ENCODE assay signal across 1 cellular context in the genomic region with DNA sequence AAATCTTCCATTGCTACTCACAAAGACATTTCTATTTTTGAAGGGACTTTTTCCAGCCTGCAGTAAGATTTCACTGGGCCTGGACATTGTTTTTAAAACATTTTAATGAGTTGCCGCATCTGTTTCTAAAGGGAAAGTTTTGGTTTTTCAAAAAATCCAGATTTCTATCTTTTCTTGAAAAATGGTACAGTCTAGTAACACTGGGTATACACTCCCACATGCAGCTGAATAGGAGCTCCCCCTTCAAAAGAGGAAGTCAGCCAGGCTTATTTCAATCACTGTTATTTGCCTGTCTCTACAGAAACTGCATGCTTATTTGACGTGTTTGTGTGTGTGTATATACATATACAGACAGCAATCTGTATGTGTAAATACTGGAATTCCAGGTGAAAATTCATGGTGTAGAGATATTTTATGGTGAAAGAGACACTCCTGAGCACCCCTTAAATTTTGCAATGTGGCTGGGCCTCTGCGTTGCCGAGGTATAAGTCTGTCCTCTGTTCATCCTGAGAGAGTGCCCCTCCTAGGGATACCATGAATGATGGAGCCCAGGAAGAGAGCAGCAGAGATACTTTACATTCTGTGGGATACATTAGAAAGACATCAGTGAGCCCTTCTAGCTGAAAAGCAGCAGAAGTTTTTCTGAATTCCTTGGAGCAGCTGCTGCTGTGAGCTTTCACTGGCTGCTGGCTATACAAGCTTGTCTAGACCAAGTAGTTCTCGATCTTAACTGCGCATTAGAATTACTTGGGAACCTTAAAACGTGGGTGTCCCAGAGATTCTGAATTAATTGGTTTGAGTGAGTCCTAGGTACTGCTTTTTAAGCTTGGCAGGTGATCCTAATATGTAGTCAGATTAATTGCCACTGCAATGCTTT.
TF ChIP-seq lines count a peak whose summit lies in the region.

No MANE protein-coding gene starts in this region.

TF ChIP-seq in WTC11, 78 proteins besides CTCF, POLR2A, EP300 and RAD21 (continued from another document):
- TF ChIP-seq GTF2I (CRISPR knock-in tag; conservative IDR thresholded peaks at IDR 0.05): no peak
- TF ChIP-seq, protein P1, sequence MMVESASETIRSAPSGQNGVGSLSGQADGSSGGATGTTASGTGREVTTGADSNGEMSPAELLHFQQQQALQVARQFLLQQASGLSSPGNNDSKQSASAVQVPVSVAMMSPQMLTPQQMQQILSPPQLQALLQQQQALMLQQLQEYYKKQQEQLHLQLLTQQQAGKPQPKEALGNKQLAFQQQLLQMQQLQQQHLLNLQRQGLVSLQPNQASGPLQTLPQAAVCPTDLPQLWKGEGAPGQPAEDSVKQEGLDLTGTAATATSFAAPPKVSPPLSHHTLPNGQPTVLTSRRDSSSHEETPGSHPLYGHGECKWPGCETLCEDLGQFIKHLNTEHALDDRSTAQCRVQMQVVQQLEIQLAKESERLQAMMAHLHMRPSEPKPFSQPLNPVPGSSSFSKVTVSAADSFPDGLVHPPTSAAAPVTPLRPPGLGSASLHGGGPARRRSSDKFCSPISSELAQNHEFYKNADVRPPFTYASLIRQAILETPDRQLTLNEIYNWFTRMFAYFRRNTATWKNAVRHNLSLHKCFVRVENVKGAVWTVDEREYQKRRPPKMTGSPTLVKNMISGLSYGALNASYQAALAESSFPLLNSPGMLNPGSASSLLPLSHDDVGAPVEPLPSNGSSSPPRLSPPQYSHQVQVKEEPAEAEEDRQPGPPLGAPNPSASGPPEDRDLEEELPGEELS (CRISPR knock-in tag; IDR thresholded peaks at IDR 0.05): no peak
- TF ChIP-seq MXD4 (CRISPR knock-in tag; IDR thresholded peaks at IDR 0.05; ENCODE audit: borderline replicate concordance): no peak
- TF ChIP-seq TEAD4 (CRISPR knock-in tag; IDR thresholded peaks at IDR 0.05): no peak
- TF ChIP-seq, protein P2, sequence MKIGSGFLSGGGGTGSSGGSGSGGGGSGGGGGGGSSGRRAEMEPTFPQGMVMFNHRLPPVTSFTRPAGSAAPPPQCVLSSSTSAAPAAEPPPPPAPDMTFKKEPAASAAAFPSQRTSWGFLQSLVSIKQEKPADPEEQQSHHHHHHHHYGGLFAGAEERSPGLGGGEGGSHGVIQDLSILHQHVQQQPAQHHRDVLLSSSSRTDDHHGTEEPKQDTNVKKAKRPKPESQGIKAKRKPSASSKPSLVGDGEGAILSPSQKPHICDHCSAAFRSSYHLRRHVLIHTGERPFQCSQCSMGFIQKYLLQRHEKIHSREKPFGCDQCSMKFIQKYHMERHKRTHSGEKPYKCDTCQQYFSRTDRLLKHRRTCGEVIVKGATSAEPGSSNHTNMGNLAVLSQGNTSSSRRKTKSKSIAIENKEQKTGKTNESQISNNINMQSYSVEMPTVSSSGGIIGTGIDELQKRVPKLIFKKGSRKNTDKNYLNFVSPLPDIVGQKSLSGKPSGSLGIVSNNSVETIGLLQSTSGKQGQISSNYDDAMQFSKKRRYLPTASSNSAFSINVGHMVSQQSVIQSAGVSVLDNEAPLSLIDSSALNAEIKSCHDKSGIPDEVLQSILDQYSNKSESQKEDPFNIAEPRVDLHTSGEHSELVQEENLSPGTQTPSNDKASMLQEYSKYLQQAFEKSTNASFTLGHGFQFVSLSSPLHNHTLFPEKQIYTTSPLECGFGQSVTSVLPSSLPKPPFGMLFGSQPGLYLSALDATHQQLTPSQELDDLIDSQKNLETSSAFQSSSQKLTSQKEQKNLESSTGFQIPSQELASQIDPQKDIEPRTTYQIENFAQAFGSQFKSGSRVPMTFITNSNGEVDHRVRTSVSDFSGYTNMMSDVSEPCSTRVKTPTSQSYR (CRISPR knock-in tag; IDR thresholded peaks at IDR 0.05): no peak
- no peak for TF ChIP-seq CREB1 (CRISPR knock-in tag; IDR thresholded peaks at IDR 0.05)
- TF ChIP-seq RORB (CRISPR knock-in tag; IDR thresholded peaks at IDR 0.05): no peak
- TF ChIP-seq NR2C2 (CRISPR knock-in tag; IDR thresholded peaks at IDR 0.05): no peak
- no peak for TF ChIP-seq ZNF232 (CRISPR knock-in tag; IDR thresholded peaks at IDR 0.05)
- TF ChIP-seq, protein P3, sequence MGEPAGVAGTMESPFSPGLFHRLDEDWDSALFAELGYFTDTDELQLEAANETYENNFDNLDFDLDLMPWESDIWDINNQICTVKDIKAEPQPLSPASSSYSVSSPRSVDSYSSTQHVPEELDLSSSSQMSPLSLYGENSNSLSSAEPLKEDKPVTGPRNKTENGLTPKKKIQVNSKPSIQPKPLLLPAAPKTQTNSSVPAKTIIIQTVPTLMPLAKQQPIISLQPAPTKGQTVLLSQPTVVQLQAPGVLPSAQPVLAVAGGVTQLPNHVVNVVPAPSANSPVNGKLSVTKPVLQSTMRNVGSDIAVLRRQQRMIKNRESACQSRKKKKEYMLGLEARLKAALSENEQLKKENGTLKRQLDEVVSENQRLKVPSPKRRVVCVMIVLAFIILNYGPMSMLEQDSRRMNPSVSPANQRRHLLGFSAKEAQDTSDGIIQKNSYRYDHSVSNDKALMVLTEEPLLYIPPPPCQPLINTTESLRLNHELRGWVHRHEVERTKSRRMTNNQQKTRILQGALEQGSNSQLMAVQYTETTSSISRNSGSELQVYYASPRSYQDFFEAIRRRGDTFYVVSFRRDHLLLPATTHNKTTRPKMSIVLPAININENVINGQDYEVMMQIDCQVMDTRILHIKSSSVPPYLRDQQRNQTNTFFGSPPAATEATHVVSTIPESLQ (CRISPR knock-in tag; IDR thresholded peaks at IDR 0.05): no peak
- TF ChIP-seq, protein P4, sequence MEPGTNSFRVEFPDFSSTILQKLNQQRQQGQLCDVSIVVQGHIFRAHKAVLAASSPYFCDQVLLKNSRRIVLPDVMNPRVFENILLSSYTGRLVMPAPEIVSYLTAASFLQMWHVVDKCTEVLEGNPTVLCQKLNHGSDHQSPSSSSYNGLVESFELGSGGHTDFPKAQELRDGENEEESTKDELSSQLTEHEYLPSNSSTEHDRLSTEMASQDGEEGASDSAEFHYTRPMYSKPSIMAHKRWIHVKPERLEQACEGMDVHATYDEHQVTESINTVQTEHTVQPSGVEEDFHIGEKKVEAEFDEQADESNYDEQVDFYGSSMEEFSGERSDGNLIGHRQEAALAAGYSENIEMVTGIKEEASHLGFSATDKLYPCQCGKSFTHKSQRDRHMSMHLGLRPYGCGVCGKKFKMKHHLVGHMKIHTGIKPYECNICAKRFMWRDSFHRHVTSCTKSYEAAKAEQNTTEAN (CRISPR knock-in tag; IDR thresholded peaks at IDR 0.05): no peak
- TF ChIP-seq ESRRA (CRISPR knock-in tag; IDR thresholded peaks at IDR 0.05; ENCODE audit: borderline replicate concordance): no peak
- TF ChIP-seq KAT7 (CRISPR knock-in tag; IDR thresholded peaks at IDR 0.05; ENCODE audit: borderline replicate concordance): no peak
